In genomic region chr14:88934231-88934898, GRCh38 we compare ENCODE assay signal across 17 cellular contexts.
"Had no signal": no experiment of that assay in that cellular context is flagged by ENCODE, and none has a peak within 500 bp of the region (broad histone marks: within the 10 kb centered on the region; RNA-seq: fewer than 3 reads in every experiment).

No MANE protein-coding gene starts in this region.

- H3K4me1 ChIP-seq: pancreas, tibial artery, vagina had no signal

- H3K36me3 Mint-ChIP-seq: activated CD4-positive, alpha-beta memory T cell treated with anti-CD3 and anti-CD28 coated beads for 36 hours; immature natural killer cell; memory B cell; T-cell had no signal

- H3K27me3 ChIP-seq: vagina had no signal

- H3K9me3 Mint-ChIP-seq: central memory CD8-positive, alpha-beta T cell; memory B cell had no signal

- H3K9me3 ChIP-seq: pancreas, vagina had no signal

- H3K4me1 Mint-ChIP-seq: activated naive CD8-positive, alpha-beta T cell treated with anti-CD3 and anti-CD28 coated beads, Interleukin-2, amount 50 U/mL, for 24 hours; central memory CD8-positive, alpha-beta T cell; endodermal cell; immature natural killer cell; memory B cell; T-cell had no signal

- H3K4me3 Mint-ChIP-seq: activated CD4-positive, alpha-beta memory T cell treated with anti-CD3 and anti-CD28 coated beads for 36 hours; activated naive CD8-positive, alpha-beta T cell treated with anti-CD3 and anti-CD28 coated beads, Interleukin-2, amount 50 U/mL, for 24 hours; activated T-cell treated with anti-CD3 and anti-CD28 coated beads, Interleukin-2, amount 50 U/mL, for 72 hours; central memory CD8-positive, alpha-beta T cell; endodermal cell; immature natural killer cell; memory B cell; T-cell had no signal

- ATAC-seq: activated naive CD8-positive, alpha-beta T cell treated with anti-CD3 and anti-CD28 coated beads, Interleukin-2, amount 50 U/mL, for 24 hours; activated T-cell treated with anti-CD3 and anti-CD28 coated beads, Interleukin-2, amount 50 U/mL, for 72 hours; left lobe of liver; pancreas; T-cell had no signal

- H3K36me3 ChIP-seq: pancreas, tibial artery, vagina had no signal

- H3K4me3 ChIP-seq: pancreas, skin epidermis, tibial artery, vagina had no signal

- H3K27ac Mint-ChIP-seq: activated CD4-positive, alpha-beta memory T cell treated with anti-CD3 and anti-CD28 coated beads for 36 hours; activated naive CD8-positive, alpha-beta T cell treated with anti-CD3 and anti-CD28 coated beads, Interleukin-2, amount 50 U/mL, for 24 hours; activated T-cell treated with anti-CD3 and anti-CD28 coated beads, Interleukin-2, amount 50 U/mL, for 72 hours; endodermal cell; immature natural killer cell; memory B cell; T-cell had no signal

- DNase-seq: activated CD4-positive, alpha-beta memory T cell treated with anti-CD3 and anti-CD28 coated beads for 36 hours; activated naive CD4-positive, alpha-beta T cell; activated naive CD8-positive, alpha-beta T cell treated with anti-CD3 and anti-CD28 coated beads, Interleukin-2, amount 50 U/mL, for 24 hours; activated T-cell treated with anti-CD3 and anti-CD28 coated beads, Interleukin-2, amount 50 U/mL, for 72 hours; dermis blood vessel endothelial cell; endodermal cell; immature natural killer cell; pancreas; T-cell; T1000; tibial artery had no signal

- H3K27ac ChIP-seq: pancreas, skin epidermis, tibial artery, vagina, VCaP had no signal
